In the genomic region with DNA sequence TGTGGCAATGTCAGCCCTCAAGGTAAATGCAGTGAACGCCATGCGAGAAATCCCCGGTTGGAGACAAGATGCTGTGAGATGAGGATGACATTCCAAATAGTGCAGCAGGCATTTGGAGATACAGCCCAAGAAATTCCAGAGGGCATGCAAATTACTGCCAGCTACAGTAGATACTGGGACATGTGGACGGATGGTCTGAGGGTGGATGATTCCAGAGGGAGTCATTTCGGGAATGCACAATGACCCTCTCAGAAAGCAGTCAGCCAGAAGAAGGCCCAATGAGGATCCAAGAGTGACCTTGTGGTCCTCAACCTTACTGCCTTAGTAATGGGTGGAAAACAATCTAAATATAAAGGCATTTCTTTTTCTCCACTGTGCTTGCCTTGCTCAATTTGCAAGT, we compare ENCODE assay signal across 6 cellular contexts.
"Had no signal": no experiment of that assay in that cellular context is flagged by ENCODE, and none has a peak within 500 bp of the region (broad histone marks: within the 10 kb centered on the region; RNA-seq: fewer than 3 reads in every experiment).

No MANE protein-coding gene starts in this region.

- FAIRE-seq: H1, H54, HTR-8/SVneo had no signal

- H2AFZ ChIP-seq: GM23338 had no signal

- ATAC-seq: GM23338 had no signal

- H3K4me2 ChIP-seq: GM23338 had no signal

- H3K4me3 ChIP-seq: GM23338 had no signal

- DNase-seq: H9, HCEC 1CT had no signal
